ENCODE assay signal across 7 cellular contexts in the genomic region with DNA sequence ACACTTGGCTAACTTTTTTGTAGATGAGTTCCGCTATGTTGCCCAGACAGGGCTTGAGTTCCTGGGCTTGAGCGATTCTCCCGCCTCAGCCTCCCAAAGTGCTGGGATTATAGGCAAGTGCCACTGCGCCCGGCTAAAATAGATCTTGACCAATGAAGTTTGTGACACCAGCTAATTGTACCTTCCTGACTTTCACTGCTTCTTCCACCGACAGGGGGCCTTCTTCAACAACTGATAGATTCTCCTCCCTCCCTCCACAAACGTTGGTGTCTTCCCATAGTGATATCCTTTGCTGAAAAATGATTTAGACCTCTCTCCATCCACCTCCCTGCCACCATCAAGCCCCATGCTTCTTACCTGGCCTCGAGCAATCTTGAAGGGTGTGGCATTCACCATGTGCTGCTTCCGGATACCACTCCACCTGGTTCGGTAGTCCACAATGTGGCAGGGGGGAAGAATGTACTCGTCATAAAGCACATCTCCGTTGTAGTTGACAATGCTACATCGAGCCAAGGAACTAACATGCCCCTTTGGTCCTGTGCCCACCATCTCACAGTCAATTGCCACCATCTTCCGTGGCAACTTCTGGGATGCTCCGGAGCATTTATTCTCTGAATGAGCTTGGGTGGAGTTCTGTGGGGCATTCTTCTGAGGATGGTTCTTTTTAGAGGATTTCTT. TPM values are rescaled to one million over a fixed set of nuclear protein-coding genes. Genes with fewer than 3 reads are reported as not detected.
DNase-seq lines count a peak whose midpoint lies in the region; ATAC-seq and TF ChIP-seq lines count a peak whose summit lies in the region.

No MANE protein-coding gene starts in this region.

- peak in 1 of 4 donors; percentile 13 for ATAC-seq in right lobe of liver
- ATAC-seq in HG03378 (IDR thresholded peaks at IDR 0.05; ENCODE audit: unreplicated experiment): no peak

- intact Hi-C loops in right lobe of liver (cut with DNase I): no loop called here

- peak overlapping the region; percentile 10 for H3K4me3 ChIP-seq in SJSA1
- peak overlapping the region in 2 of 3 donors; percentile 8 to 28 for H3K4me3 ChIP-seq in right lobe of liver
- peak overlapping the region; percentile 76 for H3K4me3 ChIP-seq in thymus (ENCODE audit: low read length)

- H3K27ac ChIP-seq in SJSA1 (no peak overlapping the region), right lobe of liver (no peak overlapping the region), thymus (ENCODE audit: low read depth) (no peak overlapping the region)

- 42% methylated on average over 11 of the region's 15 CpGs for WGBS in right lobe of liver (ENCODE audit: insufficient coverage, low coverage, low lambda C conversion rate, missing lambda C conversion rate)
- 76% methylated on average over 15 of the region's 15 CpGs for WGBS in thymus

- H3K9me3 ChIP-seq in SJSA1 (replicated peaks) (no peaks in the 10 kb centered on the region), right lobe of liver (no peaks in the 10 kb centered on the region), thymus (ENCODE audit: control insufficient read depth) (no peaks in the 10 kb centered on the region)

- TF ChIP-seq CTCF in right lobe of liver (IDR thresholded peaks at IDR 0.05): peak; percentile 44

- peaks cover 31% of the 10 kb centered on the region for H3K4me1 ChIP-seq in SJSA1 (replicated peaks)
- peaks cover 0 to 41% (median 13%) of the 10 kb centered on the region in 4 donors for H3K4me1 ChIP-seq in right lobe of liver
- peaks cover 33% of the 10 kb centered on the region for H3K4me1 ChIP-seq in thymus (ENCODE audit: control insufficient read depth, insufficient read depth, low read length)

- DNase-seq in G401 (ENCODE audit: low spot score): peak; percentile 51
- peak; percentile 37 for DNase-seq in LoVo (ENCODE audit: low spot score)
- DNase-seq in SJSA1 (ENCODE audit: low read depth in 1 of 2, low spot score in 2 of 2): peak; percentile 61 to 73
- peak; percentile 59 to 89 for DNase-seq in T47D (ENCODE audit: low read depth in 1 of 2, low spot score in 1 of 2)
- no peak for DNase-seq in right lobe of liver

- H3K27me3 ChIP-seq in SJSA1 (replicated peaks) (no peaks in the 10 kb centered on the region), right lobe of liver (no peaks in the 10 kb centered on the region), thymus (ENCODE audit: control insufficient read depth, insufficient read depth) (no peaks in the 10 kb centered on the region)

- peaks cover 58% of the 10 kb centered on the region for H3K36me3 ChIP-seq in SJSA1
- peaks cover 0 to 22% (median 11%) of the 10 kb centered on the region in 4 donors for H3K36me3 ChIP-seq in right lobe of liver
- H3K36me3 ChIP-seq in thymus (ENCODE audit: control insufficient read depth, insufficient read depth): peaks cover 31% of the 10 kb centered on the region

- in situ Hi-C loops in G401 (cut with HindIII; ENCODE audit: low sequenced_read_pairs) (no loop called here), T47D (cut with HindIII; ENCODE audit: low pct_unique_long_range_greater_than_20kb, low sequenced_read_pairs) (no loop called here)

- no peak for TF ChIP-seq POLR2A in right lobe of liver (IDR thresholded peaks at IDR 0.05)

RNA-seq across cellular contexts. Expression of a gene that starts 1.6 kb away (rescaled TPM):
- 24.6 and 54.8 TPM in 2 replicates for total RNA-seq in G401 (2014; rRNA removed; shearing (Covaris generic))
- 6.4 and 6.5 TPM in 2 replicates for total RNA-seq in SJSA1 (2014; rRNA removed; shearing (Covaris generic))
- 10 to 100 TPM; 11.6 to 25.7 (median 20.6) TPM for total RNA-seq in right lobe of liver
- polyA plus RNA-seq in thymus: 39.4 TPM

RNA-seq across cellular contexts. Expression of a gene that starts 1.9 kb away (rescaled TPM):
- total RNA-seq in G401 (2014; rRNA removed; shearing (Covaris generic)): 29.8 and 31.9 TPM in 2 replicates
- total RNA-seq in SJSA1 (2014; rRNA removed; shearing (Covaris generic)): 13.8 and 21.5 TPM in 2 replicates
- total RNA-seq in right lobe of liver: 10 to 100 TPM; 10.3 to 14.1 (median 12.2) TPM
- polyA plus RNA-seq in thymus: 12.0 TPM

RNA-seq across cellular contexts. Expression of a gene that starts 14.2 kb away (rescaled TPM):
- total RNA-seq in G401 (2014; rRNA removed; shearing (Covaris generic)): 34.2 and 88.7 TPM in 2 replicates
- total RNA-seq in SJSA1 (2014; rRNA removed; shearing (Covaris generic)): 70.0 and 126 TPM in 2 replicates
- 10 to 100 TPM; 47.2 to 83.2 (median 61.4) TPM for total RNA-seq in right lobe of liver
- polyA plus RNA-seq in thymus: 59.0 TPM

RNA-seq across cellular contexts. Expression of a gene that starts 21.3 kb away (rescaled TPM):
- 1,143 and 1,168 TPM in 2 replicates for total RNA-seq in G401 (2014; rRNA removed; shearing (Covaris generic))
- total RNA-seq in SJSA1 (2014; rRNA removed; shearing (Covaris generic)): 2.8 and 6.7 TPM in 2 replicates
- total RNA-seq in right lobe of liver: under 1 TPM in 1 of 6 experiments, not detected in 5; 0.24 TPM
- 75.0 TPM for polyA plus RNA-seq in thymus

RNA-seq across cellular contexts. Expression of a gene that starts 24.8 kb away (rescaled TPM):
- 481 and 510 TPM in 2 replicates for total RNA-seq in G401 (2014; rRNA removed; shearing (Covaris generic))
- 324 and 387 TPM in 2 replicates for total RNA-seq in SJSA1 (2014; rRNA removed; shearing (Covaris generic))
- total RNA-seq in right lobe of liver: 100 to 1,000 TPM; 131 to 192 (median 157) TPM
- 116 TPM for polyA plus RNA-seq in thymus

Comparison
In these comparisons a context has a peak if more than half of its experiments do, and no peak if none do; other contexts are left out.
1. DNase-seq: peak in G401 (single experiment), LoVo (single experiment), SJSA1 (2 of 2) and T47D (2 of 2); none in right lobe of liver (0 of 3).
2. H3K4me3 ChIP-seq: peak in every context shown above with its lines; median percentile 76 in thymus; 18 in right lobe of liver; 10 in SJSA1.